ENCODE assay signal across 1 cellular context in genomic region chr15:44728576-44729393, GRCh38.
A peak's percentile ranks its signal among the peaks of the same experiment; 100 is the strongest.
TF ChIP-seq lines count a peak whose summit lies in the region.

No MANE protein-coding gene starts in this region.

TF ChIP-seq in HepG2, 621 proteins besides CTCF, POLR2A, EP300 and RAD21 (continued from another document and continues in another):
- TF ChIP-seq ZNF678 (CRISPR knock-in tag; IDR thresholded peaks at IDR 0.05) = no peak
- TF ChIP-seq FOXO1 (CRISPR knock-in tag; IDR thresholded peaks at IDR 0.05) = no peak; the same call in 1 of the 2 replicates
- TF ChIP-seq ZNF546 (CRISPR knock-in tag; conservative IDR thresholded peaks at IDR 0.05) = no peak
- no peak for TF ChIP-seq GABPA (IDR thresholded peaks at IDR 0.05; ENCODE audit: low read depth, low read length)
- peak; percentile 33; the same call in 1 of the 2 replicates for TF ChIP-seq GABPA (CRISPR knock-in tag; IDR thresholded peaks at IDR 0.05; ENCODE audit: low read depth)
- TF ChIP-seq PPARG (CRISPR knock-in tag; conservative IDR thresholded peaks at IDR 0.05) = no peak
- no peak for TF ChIP-seq CCAR2 (optimal IDR thresholded peaks at IDR 0.05; ENCODE audit: low read depth, low read length)
- TF ChIP-seq ZNF280B (CRISPR knock-in tag; IDR thresholded peaks at IDR 0.05; ENCODE audit: borderline replicate concordance) = no peak
- TF ChIP-seq TBL1XR1 (IDR thresholded peaks at IDR 0.05; ENCODE audit: borderline replicate concordance, low read length, partially characterized antibody) = no peak
- TF ChIP-seq ZNF383 (CRISPR knock-in tag; IDR thresholded peaks at IDR 0.05; ENCODE audit: borderline replicate concordance) = no peak
- TF ChIP-seq ZNF709 (CRISPR knock-in tag; IDR thresholded peaks at IDR 0.05) = no peak
- TF ChIP-seq ELF4 (CRISPR knock-in tag; IDR thresholded peaks at IDR 0.05; ENCODE audit: borderline replicate concordance) = peak; percentile 41; the same call in 1 of the 2 replicates
- no peak for TF ChIP-seq ZNF142 (CRISPR knock-in tag; IDR thresholded peaks at IDR 0.05)
- no peak for TF ChIP-seq MLXIP (CRISPR knock-in tag; IDR thresholded peaks at IDR 0.05; ENCODE audit: borderline replicate concordance)
- no peak; the same call in 1 of the 2 replicates for TF ChIP-seq ARNTL (CRISPR knock-in tag; IDR thresholded peaks at IDR 0.05)
- 0 out of 2 replicates have a peak, but pooled peaks have one; percentile 70 for TF ChIP-seq ZSCAN12 (CRISPR knock-in tag; IDR thresholded peaks at IDR 0.05)
- no peak for TF ChIP-seq ZNF564 (CRISPR knock-in tag; IDR thresholded peaks at IDR 0.05)
- TF ChIP-seq KIAA2018 (CRISPR knock-in tag; IDR thresholded peaks at IDR 0.05; ENCODE audit: borderline replicate concordance) = no peak
- TF ChIP-seq NPAS2 (CRISPR knock-in tag; IDR thresholded peaks at IDR 0.05; ENCODE audit: borderline replicate concordance) = no peak
- TF ChIP-seq AGO2 (optimal IDR thresholded peaks at IDR 0.05; ENCODE audit: low read depth, low read length) = peak; percentile 56
- 0 out of 2 replicates have a peak, but pooled peaks have one; percentile 50 for TF ChIP-seq HINFP (CRISPR knock-in tag; IDR thresholded peaks at IDR 0.05; ENCODE audit: low read depth)
- TF ChIP-seq ZNF260 (CRISPR knock-in tag; IDR thresholded peaks at IDR 0.05; ENCODE audit: borderline replicate concordance, low read depth) = no peak
- TF ChIP-seq ZNF572 (CRISPR knock-in tag; IDR thresholded peaks at IDR 0.05) = no peak
- no peak for TF ChIP-seq NFIB (CRISPR knock-in tag; IDR thresholded peaks at IDR 0.05; ENCODE audit: borderline replicate concordance)
- TF ChIP-seq ZNF350 (CRISPR knock-in tag; IDR thresholded peaks at IDR 0.05; ENCODE audit: borderline replicate concordance, low read depth) = peak; percentile 42; the same call in 1 of the 2 replicates
- TF ChIP-seq MIXL1 (CRISPR knock-in tag; IDR thresholded peaks at IDR 0.05) = no peak; the same call in 1 of the 2 replicates
- TF ChIP-seq PTBP1 (IDR thresholded peaks at IDR 0.05; ENCODE audit: low read depth, low read length, poor library complexity, severe bottlenecking) = no peak
- no peak for TF ChIP-seq JARID2 (CRISPR knock-in tag; IDR thresholded peaks at IDR 0.05; ENCODE audit: insufficient replicate concordance)
- peak; percentile 100 for TF ChIP-seq RFXAP (CRISPR knock-in tag; IDR thresholded peaks at IDR 0.05; ENCODE audit: borderline replicate concordance)
- TF ChIP-seq PCBP2 (optimal IDR thresholded peaks at IDR 0.05; ENCODE audit: low read depth, low read length, poor library complexity, severe bottlenecking) = no peak
- TF ChIP-seq ZXDC (CRISPR knock-in tag; IDR thresholded peaks at IDR 0.05) = no peak
- no peak; the same call in 1 of the 2 replicates for TF ChIP-seq ARHGAP35 (CRISPR knock-in tag; IDR thresholded peaks at IDR 0.05; ENCODE audit: borderline replicate concordance)
- TF ChIP-seq E2F5 (CRISPR knock-in tag; conservative IDR thresholded peaks at IDR 0.05) = no peak
- TF ChIP-seq ZNF296 (CRISPR knock-in tag; conservative IDR thresholded peaks at IDR 0.05) = no peak
